8 cellular contexts compared by ENCODE assay signal in the genomic region with DNA sequence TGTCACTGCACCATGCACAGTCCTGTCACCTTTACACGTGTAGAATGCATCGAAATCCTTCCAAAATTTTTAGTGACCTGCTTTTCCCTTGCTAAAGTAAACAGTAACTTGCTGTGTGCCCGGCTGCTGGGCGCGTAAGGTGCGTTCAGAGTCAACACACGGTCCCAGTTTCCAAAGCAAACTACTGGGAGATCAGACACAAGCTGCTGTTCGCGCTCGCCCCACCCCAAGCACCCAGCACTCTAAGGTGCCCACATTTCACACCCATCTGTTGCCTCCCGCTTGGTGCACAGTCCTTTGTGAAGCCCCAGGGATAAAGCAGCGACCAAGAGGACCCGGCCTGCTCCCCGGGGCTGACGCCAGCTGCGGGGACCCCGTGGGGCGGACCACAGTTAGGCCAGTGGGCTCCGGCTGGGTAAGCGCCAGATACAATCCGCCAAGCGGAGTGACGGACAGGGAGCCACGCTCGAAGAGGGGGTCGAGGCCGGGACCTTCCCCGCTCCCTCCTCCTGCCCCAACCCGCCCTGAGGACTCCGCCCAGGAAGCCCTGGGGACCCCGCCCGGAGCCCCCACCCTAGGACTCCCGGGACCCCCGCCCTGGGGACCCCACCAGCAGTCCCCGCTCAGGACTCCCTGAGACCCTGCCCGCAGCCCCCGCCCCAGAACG. TPM values are rescaled to one million over a fixed set of nuclear protein-coding genes. Genes with fewer than 3 reads are reported as not detected.
DNase-seq lines count a peak whose midpoint lies in the region; ATAC-seq, FAIRE-seq and TF ChIP-seq lines count a peak whose summit lies in the region.

No MANE protein-coding gene starts in this region.

- FAIRE-seq in keratinocyte (lab: Jason Lieb, UNC) = no peak

- DNase-seq in RKO (ENCODE audit: low spot score) = peak; percentile 42
- peak; percentile 13 for DNase-seq in brain microvascular endothelial cell
- DNase-seq in keratinocyte (ENCODE audit: low read depth, low spot score) = no peak
- peak; percentile 20 for DNase-seq in stimulated activated CD8-positive, alpha-beta memory T cell treated with anti-CD3 and anti-CD28 coated beads, Interleukin-7, amount 100 ng/mL, for 24 hours (ENCODE audit: low read depth)
- DNase-seq in dedifferentiated amniotic fluid mesenchymal stem cell (ENCODE audit: extremely low spot score) = no peak

- H3K4me3 ChIP-seq in ACC112 (ENCODE audit: low read depth, low read length) (peak overlapping the region; percentile 100), brain microvascular endothelial cell (ENCODE audit: low read depth, low read length) (peak overlapping the region; percentile 79), keratinocyte (ENCODE audit: control insufficient read depth in 2 of 3, extremely low read depth in 1 of 3, insufficient read depth in 2 of 3, low read depth in 1 of 3, low read length in 3 of 3) (peak overlapping the region; percentile 57 to 93 (median 70))

- in situ Hi-C loops in brain microvascular endothelial cell (cut with HindIII; ENCODE audit: low pct_ligation_motif_present, low sequenced_read_pairs) = no loop called here

- H3K4me2 ChIP-seq in keratinocyte (ENCODE audit: control insufficient read depth, extremely low read depth, insufficient read depth, low read depth, low read length) = peak overlapping the region; percentile 94

- no peaks in the 10 kb centered on the region for H3K27me3 ChIP-seq in ACC112 (ENCODE audit: insufficient read depth, low read length)
- H3K27me3 ChIP-seq in brain microvascular endothelial cell (replicated peaks) = no peaks in the 10 kb centered on the region
- H3K27me3 ChIP-seq in keratinocyte (ENCODE audit: control insufficient read depth, extremely low read depth, insufficient read depth, low read length) = no peaks in the 10 kb centered on the region

- no peaks in the 10 kb centered on the region for H3K9me1 ChIP-seq in keratinocyte (ENCODE audit: control insufficient read depth, extremely low read depth, insufficient read depth, low read length)

- dilution Hi-C loops in keratinocyte (cut with MboI; ENCODE audit: extremely low pct_ligation_motif_present, low sequenced_read_pairs) = no loop called here

- peak; percentile 16 for ATAC-seq in GM18867 (IDR thresholded peaks at IDR 0.05; ENCODE audit: unreplicated experiment)
- ATAC-seq in HG03103 (IDR thresholded peaks at IDR 0.05; ENCODE audit: low read depth, unreplicated experiment) = peak; percentile 33

- H3K9me3 ChIP-seq in keratinocyte (ENCODE audit: control insufficient read depth, low read depth, low read length) = no peaks in the 10 kb centered on the region

- TF ChIP-seq CTCF in brain microvascular endothelial cell (IDR thresholded peaks at IDR 0.05; ENCODE audit: low read depth, low read length, missing control alignments) (no peak), keratinocyte (optimal IDR thresholded peaks at IDR 0.05 in 1 of 3, IDR thresholded peaks at IDR 0.05 in 1 of 3, conservative IDR thresholded peaks at IDR 0.05 in 1 of 3; ENCODE audit: extremely low read depth in 1 of 3, insufficient read depth in 2 of 3, low read length in 3 of 3) (no peak)

- peak overlapping the region; percentile 9 for H2AFZ ChIP-seq in ACC112 (ENCODE audit: low read length, unreplicated experiment)
- peak overlapping the region; percentile 76 for H2AFZ ChIP-seq in keratinocyte (ENCODE audit: control insufficient read depth, low read length)

- no peaks in the 10 kb centered on the region for H3K36me3 ChIP-seq in ACC112 (ENCODE audit: insufficient read depth, low read length)
- H3K36me3 ChIP-seq in brain microvascular endothelial cell (replicated peaks) = no peaks in the 10 kb centered on the region
- peaks cover 1 to 2% of the 10 kb centered on the region in 2 experiments for H3K36me3 ChIP-seq in keratinocyte (ENCODE audit: control insufficient read depth in 2 of 2, extremely low read depth in 1 of 2, insufficient read depth in 2 of 2, low read length in 2 of 2)

- peaks cover 50% of the 10 kb centered on the region for H3K79me2 ChIP-seq in ACC112 (ENCODE audit: control insufficient read depth, insufficient read depth, low read length, unreplicated experiment)
- H3K79me2 ChIP-seq in keratinocyte (ENCODE audit: control insufficient read depth, insufficient read depth, low read length) = peaks cover 42% of the 10 kb centered on the region

- H3K27ac ChIP-seq in ACC112 (ENCODE audit: low read depth, low read length) (no peak overlapping the region; the same call in 1 of the 2 replicates), brain microvascular endothelial cell (peak overlapping the region; percentile 55), keratinocyte (ENCODE audit: control insufficient read depth, insufficient read depth, low read length) (no peak overlapping the region)

- H3K9ac ChIP-seq in keratinocyte (ENCODE audit: control insufficient read depth, extremely low read depth, insufficient read depth, low read length) = peak overlapping the region; percentile 68

- H3K4me1 ChIP-seq in ACC112 (ENCODE audit: control insufficient read depth, insufficient read depth, low read length, unreplicated experiment) = peaks cover 14% of the 10 kb centered on the region
- peaks cover 15% of the 10 kb centered on the region for H3K4me1 ChIP-seq in keratinocyte (ENCODE audit: control insufficient read depth, extremely low read depth, insufficient read depth, low read length)

- no peaks in the 10 kb centered on the region for H4K20me1 ChIP-seq in keratinocyte (ENCODE audit: control insufficient read depth, extremely low read depth, insufficient read depth, low read length)

RNA-seq across cellular contexts. Expression of a gene that starts 0.6 kb away (rescaled TPM):
- polyA plus RNA-seq in keratinocyte = 14.8 to 24.1 TPM (median 18.9 TPM) in 3 replicates
- 45.9 TPM for polyA plus RNA-seq in keratinocyte (2011; ENCODE audit: low read depth)
- polyA plus RNA-seq in keratinocyte (2011; cell fraction: cytosol; rRNA removed) = 12.7 and 18.4 TPM in 2 replicates
- polyA plus RNA-seq in keratinocyte (2011; cell fraction: nucleus; rRNA removed) = 39.9 and 45.8 TPM in 2 replicates
- 5.6 and 16.1 TPM in 2 replicates for polyA plus RNA-seq in keratinocyte (2012; ENCODE audit: low replicate concordance)
- polyA minus RNA-seq in keratinocyte = 6.2 to 13.8 TPM (median 6.9 TPM) in 3 replicates
- 9.8 TPM for polyA minus RNA-seq in keratinocyte (2011; cell fraction: cytosol; rRNA and poly(A)+ RNA removed)
- 4.9 and 9.9 TPM in 2 replicates for polyA minus RNA-seq in keratinocyte (2011; cell fraction: nucleus; rRNA and poly(A)+ RNA removed)

RNA-seq across cellular contexts. Expression of a gene that starts 33.4 kb away (rescaled TPM):
- 1,539 to 2,211 TPM (median 2,045 TPM) in 3 replicates for polyA plus RNA-seq in keratinocyte
- 305 TPM for polyA plus RNA-seq in keratinocyte (2011; ENCODE audit: low read depth)
- 2,214 and 2,626 TPM in 2 replicates for polyA plus RNA-seq in keratinocyte (2011; cell fraction: cytosol; rRNA removed)
- polyA plus RNA-seq in keratinocyte (2011; cell fraction: nucleus; rRNA removed) = 1,145 and 1,369 TPM in 2 replicates
- 822 and 1,372 TPM in 2 replicates for polyA plus RNA-seq in keratinocyte (2012; ENCODE audit: low replicate concordance)
- 358 to 1,328 TPM (median 961 TPM) in 3 replicates for polyA minus RNA-seq in keratinocyte
- polyA minus RNA-seq in keratinocyte (2011; cell fraction: cytosol; rRNA and poly(A)+ RNA removed) = 528 TPM
- 168 and 300 TPM in 2 replicates for polyA minus RNA-seq in keratinocyte (2011; cell fraction: nucleus; rRNA and poly(A)+ RNA removed)

Comparison
In these comparisons a context has a peak if more than half of its experiments do, and no peak if none do; other contexts are left out.
1. DNase-seq: peak in RKO (single experiment), brain microvascular endothelial cell (single experiment) and stimulated activated CD8-positive, alpha-beta memory T cell treated with anti-CD3 and anti-CD28 coated beads, Interleukin-7, amount 100 ng/mL, for 24 hours (single experiment); none in keratinocyte (single experiment) and dedifferentiated amniotic fluid mesenchymal stem cell (single experiment).
2. Peak in every context shown above with its lines, with median percentiles within 50 percentile points of each other: H3K4me3 ChIP-seq.